8 cellular contexts compared by ENCODE assay signal in genomic region chr9:136808075-136808780, GRCh38. TPM values are rescaled to one million over a fixed set of nuclear protein-coding genes. Genes with fewer than 3 reads are reported as not detected.
DNase-seq lines count a peak whose midpoint lies in the region; ATAC-seq and TF ChIP-seq lines count a peak whose summit lies in the region.

No MANE protein-coding gene starts in this region.

- peaks cover 31% of the 10 kb centered on the region for H3K4me1 ChIP-seq in OCI-LY1 (ENCODE audit: insufficient read depth, low read length, severe bottlenecking)
- H3K4me1 ChIP-seq in right cardiac atrium (ENCODE audit: control insufficient read depth, insufficient read depth, low read length), result no peaks in the 10 kb centered on the region

- H4K20me1 ChIP-seq in OCI-LY1 (ENCODE audit: insufficient read depth, low read length), result no peaks in the 10 kb centered on the region

- H3K9me3 ChIP-seq in OCI-LY1 (ENCODE audit: low read length) (no peaks in the 10 kb centered on the region), right cardiac atrium (ENCODE audit: control insufficient read depth, low read length) (no peaks in the 10 kb centered on the region)

- peaks cover 32% of the 10 kb centered on the region for H3K79me2 ChIP-seq in OCI-LY1 (ENCODE audit: insufficient read depth, low read length)

- DNase-seq in GM12865 (ENCODE audit: low read depth) (peak; percentile 48), HEK293T (ENCODE audit: extremely low spot score) (peak; percentile 44), right cardiac atrium (peak in 2 of 3 donors; percentile 80 to 81), skeletal muscle cell (ENCODE audit: low read depth) (no peak), cerebellar nuclear complex (lab: John Stamatoyannopoulos, UW) (no peak), Ammon's horn (ENCODE audit: low spot score) (no peak)

- peaks cover 10% of the 10 kb centered on the region for H3K36me3 Mint-ChIP-seq in activated naive CD4-positive, alpha-beta T cell treated with anti-CD3 and anti-CD28 coated beads, Interleukin-2, amount 50 U/mL, for 24 hours

- CTCF ChIA-PET in HEK293T (lab: Yijun Ruan, JAX), result interaction anchor here (1.1 to 1.2 kb wide), 2 partner anchors 16 to 34 kb away, joined by 3 to 4 read pairs; partner anchors contain the start of gene AJM1

- H3K9me3 Mint-ChIP-seq in activated naive CD4-positive, alpha-beta T cell treated with anti-CD3 and anti-CD28 coated beads, Interleukin-2, amount 50 U/mL, for 24 hours, result no peaks in the 10 kb centered on the region

- H3F3A ChIP-seq in OCI-LY1 (ENCODE audit: insufficient read depth, low read length), result no peaks in the 10 kb centered on the region

- POLR2A ChIA-PET in HEK293T (lab: Yijun Ruan, JAX), result interaction anchor here (0.7 to 2.1 kb wide), 12 partner anchors 8 to 82 kb away, joined by 3 to 15 read pairs (median 3); partner anchors contain the start of genes AJM1, CCDC183 and EDF1

- ATAC-seq in right cardiac atrium, result peak; percentile 5 to 17

- H3K27ac Mint-ChIP-seq in activated naive CD4-positive, alpha-beta T cell treated with anti-CD3 and anti-CD28 coated beads, Interleukin-2, amount 50 U/mL, for 24 hours, result no peak overlapping the region

- H3K9me2 ChIP-seq in OCI-LY1 (ENCODE audit: low read depth, low read length), result no peaks in the 10 kb centered on the region

- H3K4me2 ChIP-seq in OCI-LY1 (ENCODE audit: low read length), result peak overlapping the region; percentile 96

- H2AFZ ChIP-seq in OCI-LY1 (ENCODE audit: low read length), result no peak overlapping the region

- H3K4me3 Mint-ChIP-seq in activated naive CD4-positive, alpha-beta T cell treated with anti-CD3 and anti-CD28 coated beads, Interleukin-2, amount 50 U/mL, for 24 hours, result peak overlapping the region; percentile 88

- H3K9ac ChIP-seq in OCI-LY1 (ENCODE audit: low read length), result peak overlapping the region; percentile 98

- peaks cover 45% of the 10 kb centered on the region for H3K36me3 ChIP-seq in OCI-LY1 (ENCODE audit: insufficient read depth, low read length)

- H3K27ac ChIP-seq in OCI-LY1 (ENCODE audit: low read depth, low read length, poor library complexity, severe bottlenecking) (peak overlapping the region; percentile 52), right cardiac atrium (ENCODE audit: low read length) (peak overlapping the region; percentile 55)

- intact Hi-C loops in right cardiac atrium (cut with DNase I), result no loop called here

- TF ChIP-seq CTCF in GM12865 (IDR thresholded peaks at IDR 0.05; ENCODE audit: insufficient read depth, low read depth, low read length, missing control alignments) (no peak), OCI-LY1 (IDR thresholded peaks at IDR 0.05; ENCODE audit: low read length) (no peak)

- peaks cover 45% of the 10 kb centered on the region for H3K4me1 Mint-ChIP-seq in activated naive CD4-positive, alpha-beta T cell treated with anti-CD3 and anti-CD28 coated beads, Interleukin-2, amount 50 U/mL, for 24 hours

- no peaks in the 10 kb centered on the region for H3K27me3 ChIP-seq in OCI-LY1 (ENCODE audit: insufficient read depth, low read length)
- no peaks in the 10 kb centered on the region for H3K27me3 ChIP-seq in right cardiac atrium (ENCODE audit: control insufficient read depth, insufficient read depth)

- no peaks in the 10 kb centered on the region for H3K27me3 Mint-ChIP-seq in activated naive CD4-positive, alpha-beta T cell treated with anti-CD3 and anti-CD28 coated beads, Interleukin-2, amount 50 U/mL, for 24 hours

- WGBS in right cardiac atrium, result under 1% methylated on average over 93 of the region's 93 CpGs

- H3K4me3 ChIP-seq in GM12865 (ENCODE audit: low read depth, low read length), result peak overlapping the region; percentile 71
- H3K4me3 ChIP-seq in OCI-LY1 (ENCODE audit: low read depth, low read length, poor library complexity, severe bottlenecking), result peak overlapping the region; percentile 97
- peak overlapping the region; percentile 97 for H3K4me3 ChIP-seq in right cardiac atrium (ENCODE audit: low read length)
- H3K4me3 ChIP-seq in skeletal muscle cell (ENCODE audit: low read depth, low read length), result peak overlapping the region; percentile 90

TF ChIP-seq in HEK293T, 16 proteins besides CTCF, POLR2A, EP300 and RAD21:
- TF ChIP-seq SUZ12 (IDR thresholded peaks at IDR 0.05), result no peak
- TF ChIP-seq, protein P1, sequence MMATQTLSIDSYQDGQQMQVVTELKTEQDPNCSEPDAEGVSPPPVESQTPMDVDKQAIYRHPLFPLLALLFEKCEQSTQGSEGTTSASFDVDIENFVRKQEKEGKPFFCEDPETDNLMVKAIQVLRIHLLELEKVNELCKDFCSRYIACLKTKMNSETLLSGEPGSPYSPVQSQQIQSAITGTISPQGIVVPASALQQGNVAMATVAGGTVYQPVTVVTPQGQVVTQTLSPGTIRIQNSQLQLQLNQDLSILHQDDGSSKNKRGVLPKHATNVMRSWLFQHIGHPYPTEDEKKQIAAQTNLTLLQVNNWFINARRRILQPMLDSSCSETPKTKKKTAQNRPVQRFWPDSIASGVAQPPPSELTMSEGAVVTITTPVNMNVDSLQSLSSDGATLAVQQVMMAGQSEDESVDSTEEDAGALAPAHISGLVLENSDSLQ (IDR thresholded peaks at IDR 0.05), result no peak
- TF ChIP-seq ZNF384 (IDR thresholded peaks at IDR 0.05), result no peak
- TF ChIP-seq FOXK2 (IDR thresholded peaks at IDR 0.05), result no peak
- no peak for TF ChIP-seq FOXM1 (IDR thresholded peaks at IDR 0.05; ENCODE audit: borderline replicate concordance)
- no peak for TF ChIP-seq ELF4 (IDR thresholded peaks at IDR 0.05)
- no peak for TF ChIP-seq FOXA1 (IDR thresholded peaks at IDR 0.05)
- no peak for TF ChIP-seq CTBP1 (IDR thresholded peaks at IDR 0.05; ENCODE audit: borderline replicate concordance)
- no peak for TF ChIP-seq BHLHE40 (IDR thresholded peaks at IDR 0.05; ENCODE audit: borderline replicate concordance)
- no peak for TF ChIP-seq TARDBP (IDR thresholded peaks at IDR 0.05)
- TF ChIP-seq LEF1 (IDR thresholded peaks at IDR 0.05; ENCODE audit: borderline replicate concordance), result no peak
- no peak for TF ChIP-seq SP1 (IDR thresholded peaks at IDR 0.05)

RNA-seq across cellular contexts. Expression of gene RABL6, which starts 0.5 kb away (rescaled TPM):
- total RNA-seq in right cardiac atrium, result 10 to 100 TPM; 67.3 to 73.6 (median 71.6) TPM
- polyA plus RNA-seq in right cardiac atrium, result 87.2 TPM

RNA-seq across cellular contexts. Expression of gene CCDC183, which starts 12.1 kb away (rescaled TPM):
- total RNA-seq in right cardiac atrium, result 1 to 10 TPM; 2.0 to 5.0 (median 2.6) TPM
- 3.8 TPM for polyA plus RNA-seq in right cardiac atrium

RNA-seq across cellular contexts. Expression of gene TMEM141, which starts 17.1 kb away (rescaled TPM):
- total RNA-seq in right cardiac atrium, result 100 to 1,000 TPM in 2 of 4 donors, 10 to 100 TPM in 2; 73.6 to 115 (median 100) TPM
- 158 TPM for polyA plus RNA-seq in right cardiac atrium

RNA-seq across cellular contexts. Expression of gene AJM1, which starts 34.0 kb away (rescaled TPM):
- total RNA-seq in right cardiac atrium, result 10 to 100 TPM in 1 of 4 donors, 1 to 10 TPM in 3; 4.4 to 11.5 (median 8.0) TPM
- polyA plus RNA-seq in right cardiac atrium, result 4.3 TPM

RNA-seq across cellular contexts. Expression of gene PHPT1, which starts 41.0 kb away (rescaled TPM):
- 100 to 1,000 TPM; 176 to 227 (median 203) TPM for total RNA-seq in right cardiac atrium
- 329 TPM for polyA plus RNA-seq in right cardiac atrium

Comparison
In these comparisons a context has a peak if more than half of its experiments do, and no peak if none do; other contexts are left out.
1. DNase-seq: peak in GM12865 (single experiment), HEK293T (single experiment) and right cardiac atrium (2 of 3); none in skeletal muscle cell (single experiment), cerebellar nuclear complex (0 of 2) and Ammon's horn (single experiment).
2. Peak in every context shown above with its lines, with median percentiles within 50 percentile points of each other: H3K4me3 ChIP-seq.